ENCODE assay signal across 8 cellular contexts in the genomic region with DNA sequence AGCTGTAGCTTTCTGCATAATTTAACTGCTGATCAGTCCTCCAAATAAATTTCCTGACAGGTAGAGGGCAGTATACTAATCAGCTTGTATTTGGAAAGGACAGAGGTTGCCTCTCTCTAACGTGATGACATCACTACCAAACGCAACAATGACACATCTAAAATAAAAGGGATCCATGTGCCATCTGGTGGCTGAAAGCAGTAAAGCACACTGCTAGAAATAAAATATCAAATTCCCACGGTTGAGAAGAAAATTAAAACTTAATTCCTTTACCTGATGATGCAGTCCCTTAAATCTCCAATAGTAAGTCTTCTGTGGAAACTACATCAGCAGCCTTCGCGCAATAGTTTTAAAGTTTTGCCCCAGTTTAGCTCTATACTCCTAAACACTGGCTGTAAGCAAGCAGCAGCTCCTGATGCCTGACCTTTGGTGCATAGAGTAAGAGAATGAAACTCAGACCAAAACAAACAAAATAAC. TPM values are rescaled to one million over a fixed set of nuclear protein-coding genes. Genes with fewer than 3 reads are reported as not detected.
DNase-seq lines count a peak whose midpoint lies in the region; ATAC-seq lines count a peak whose summit lies in the region.

No MANE protein-coding gene starts in this region.

- H3K27me3 Mint-ChIP-seq in activated CD4-positive, alpha-beta T cell treated with anti-CD3 and anti-CD28 coated beads, Interleukin-2, amount 10 ng/mL, durations not matched to agents 7 days and 5 days, result no peaks in the 10 kb centered on the region

- peaks cover 32% of the 10 kb centered on the region for H3K4me1 Mint-ChIP-seq in activated CD4-positive, alpha-beta T cell treated with anti-CD3 and anti-CD28 coated beads, Interleukin-2, amount 10 ng/mL, durations not matched to agents 7 days and 5 days

- POLR2A ChIA-PET in activated CD4-positive, alpha-beta T cell treated with anti-CD3 and anti-CD28 coated beads, Interleukin-2, amount 10 ng/mL, durations not matched to agents 7 days and 5 days (lab: Charles Lee), result interaction anchor here (0.6 kb wide), 1 partner anchor 59 kb away, joined by 3 read pairs; no protein-coding TSS in a partner anchor

- H3K4me3 Mint-ChIP-seq in activated CD4-positive, alpha-beta T cell treated with anti-CD3 and anti-CD28 coated beads, Interleukin-2, amount 10 ng/mL, durations not matched to agents 7 days and 5 days, result no peak overlapping the region

- CTCF ChIA-PET in activated CD4-positive, alpha-beta T cell treated with anti-CD3 and anti-CD28 coated beads, Interleukin-2, amount 10 ng/mL, durations not matched to agents 7 days and 5 days (lab: Charles Lee), result interaction anchor here (0.5 to 2.5 kb wide), 53 partner anchors 9 to 858 kb away, joined by 3 to 24 read pairs (median 4); a partner anchor contains a TSS

- ATAC-seq in GM19455 (IDR thresholded peaks at IDR 0.05; ENCODE audit: unreplicated experiment) (peak; percentile 95), HG03565 (IDR thresholded peaks at IDR 0.05; ENCODE audit: unreplicated experiment) (peak; percentile 97)

- no peaks in the 10 kb centered on the region for H3K9me3 Mint-ChIP-seq in activated CD4-positive, alpha-beta T cell treated with anti-CD3 and anti-CD28 coated beads, Interleukin-2, amount 10 ng/mL, durations not matched to agents 7 days and 5 days

- peak; percentile 62 for DNase-seq in CMK (ENCODE audit: low read depth)
- DNase-seq in NCI-H526 (lab: John Stamatoyannopoulos, UW), result peak; percentile 95 to 96
- peak; percentile 85 for DNase-seq in activated CD4-positive, alpha-beta T cell treated with anti-CD3 and anti-CD28 coated beads, Interleukin-2, amount 10 ng/mL, durations not matched to agents 7 days and 5 days
- DNase-seq in ecto neural progenitor cell (ENCODE audit: low spot score), result peak; percentile 54
- peak; percentile 96 to 97 for DNase-seq in lung microvascular endothelial cell (ENCODE audit: low read depth in 2 of 2)
- peak; percentile 12 for DNase-seq in stimulated activated CD8-positive, alpha-beta memory T cell treated with anti-CD3 and anti-CD28 coated beads, Interleukin-12 subunit alpha, Interleukin-12 subunit beta, amount 100 ng/mL, for 24 hours (ENCODE audit: extremely low read depth)

- peaks cover 75% of the 10 kb centered on the region for H3K36me3 Mint-ChIP-seq in activated CD4-positive, alpha-beta T cell treated with anti-CD3 and anti-CD28 coated beads, Interleukin-2, amount 10 ng/mL, durations not matched to agents 7 days and 5 days (ENCODE audit: low read depth)

- peak overlapping the region; percentile 77 for H3K27ac Mint-ChIP-seq in activated CD4-positive, alpha-beta T cell treated with anti-CD3 and anti-CD28 coated beads, Interleukin-2, amount 10 ng/mL, durations not matched to agents 7 days and 5 days

RNA-seq across cellular contexts. Expression of a gene that starts 54.5 kb away (rescaled TPM):
- 100 to 1,000 TPM; 297 to 302 TPM for total RNA-seq in activated CD4-positive, alpha-beta T cell treated with anti-CD3 and anti-CD28 coated beads, Interleukin-2, amount 10 ng/mL, durations not matched to agents 7 days and 5 days
- total RNA-seq in lung microvascular endothelial cell, result 28.8 and 29.6 TPM in 2 replicates

Comparison
In these comparisons a context has a peak if more than half of its experiments do, and no peak if none do; other contexts are left out.
1. Peak in every context shown above with its lines: DNase-seq and ATAC-seq.
2. DNase-seq: peak in every context shown above with its lines; median percentile 96 in lung microvascular endothelial cell; 96 in NCI-H526; 85 in activated CD4-positive, alpha-beta T cell treated with anti-CD3 and anti-CD28 coated beads, Interleukin-2, amount 10 ng/mL, durations not matched to agents 7 days and 5 days; 62 in CMK; 54 in ecto neural progenitor cell; 12 in stimulated activated CD8-positive, alpha-beta memory T cell treated with anti-CD3 and anti-CD28 coated beads, Interleukin-12 subunit alpha, Interleukin-12 subunit beta, amount 100 ng/mL, for 24 hours.